1 cellular context compared by ENCODE assay signal in the genomic region with DNA sequence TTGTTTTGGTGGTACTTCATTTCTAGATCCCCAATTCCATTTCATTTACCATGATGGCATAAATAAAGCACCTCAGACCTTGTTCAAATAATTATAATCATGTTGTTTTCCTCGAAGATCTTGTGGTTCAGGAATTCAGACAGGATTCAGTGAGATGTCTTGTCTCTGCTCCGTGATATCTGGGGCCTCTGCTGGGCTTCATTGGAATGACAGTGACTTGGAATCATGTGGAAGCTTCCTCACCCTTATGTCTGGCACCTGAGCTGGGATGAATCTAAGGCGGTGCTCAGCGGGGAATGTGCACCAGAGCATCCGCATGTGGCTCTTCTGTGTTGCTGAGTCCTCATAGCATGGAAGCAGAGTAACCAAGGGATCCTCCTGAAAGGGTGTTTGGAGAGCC.
TF ChIP-seq lines count a peak whose summit lies in the region.

No MANE protein-coding gene starts in this region.

TF ChIP-seq in IMR-90, 13 proteins besides CTCF, POLR2A, EP300 and RAD21 (continued from another document):
- TF ChIP-seq RFX5 (IDR thresholded peaks at IDR 0.05; ENCODE audit: low read depth, low read length) (no peak), CHD1 (IDR thresholded peaks at IDR 0.05; ENCODE audit: low read depth, low read length) (no peak)
